ENCODE assay signal across 1 cellular context in the genomic region with DNA sequence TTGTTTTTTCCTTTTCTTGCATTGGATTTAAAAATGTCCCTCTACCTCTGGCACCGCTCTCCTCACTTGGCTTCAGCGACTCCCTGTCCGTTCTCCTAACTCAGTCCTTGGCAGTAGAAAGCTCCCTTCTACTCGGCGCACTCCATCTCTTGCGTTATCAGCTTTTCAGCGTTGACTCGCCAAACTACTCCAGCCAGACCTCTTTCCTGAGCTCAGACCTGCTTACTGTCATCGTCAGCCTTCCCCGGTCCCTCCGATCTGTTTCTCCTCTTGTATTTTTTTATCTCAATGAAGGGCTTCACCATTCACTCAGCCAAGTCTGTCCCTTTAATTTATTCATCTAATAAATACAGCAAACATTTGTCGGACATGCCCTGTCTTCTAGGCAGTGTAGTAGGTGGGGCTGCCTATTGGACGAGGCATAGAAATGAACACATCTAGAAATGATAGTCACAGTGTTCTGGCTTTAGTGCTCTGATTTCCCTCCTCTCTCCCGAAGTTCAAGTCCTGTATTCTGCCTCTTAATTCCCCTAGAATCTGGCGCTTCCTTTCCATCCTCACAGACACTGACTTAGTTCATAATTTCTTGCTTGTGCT.
TF ChIP-seq lines count a peak whose summit lies in the region.

No MANE protein-coding gene starts in this region.

TF ChIP-seq in A549, 52 proteins besides CTCF, POLR2A, EP300 and RAD21 (continued from another document):
- TF ChIP-seq HOXB13 (CRISPR knock-in tag; IDR thresholded peaks at IDR 0.05; ENCODE audit: low read depth): no peak
TF ChIP-seq in A549: peak in this region for 0.
